14 cellular contexts compared by ENCODE assay signal in genomic region chr10:13614530-13615332, GRCh38. TPM values are rescaled to one million over a fixed set of nuclear protein-coding genes. Genes with fewer than 3 reads are reported as not detected.
DNase-seq lines count a peak whose midpoint lies in the region; ATAC-seq and TF ChIP-seq lines count a peak whose summit lies in the region.
"Had no signal": no experiment of that assay in that cellular context is flagged by ENCODE, and none has a peak within 500 bp of the region (broad histone marks: within the 10 kb centered on the region; RNA-seq: fewer than 3 reads in every experiment).

No MANE protein-coding gene starts in this region.

- H3K4me3 Mint-ChIP-seq in CD4-positive, alpha-beta memory T cell: no peak overlapping the region
- H3K4me3 Mint-ChIP-seq: activated CD8-positive, alpha-beta memory T cell treated with anti-CD3 and anti-CD28 coated beads, Interleukin-2, amount 10 ng/mL, durations not matched to agents 7 days and 5 days; naive B cell had no signal

- no peaks in the 10 kb centered on the region for H3K79me2 ChIP-seq in fibroblast of lung (ENCODE audit: control insufficient read depth, insufficient read depth, low read length)

- H2AFZ ChIP-seq in fibroblast of lung (ENCODE audit: low read length) (no peak overlapping the region), neuronal stem cell (ENCODE audit: low read length) (no peak overlapping the region)

- H3K18ac ChIP-seq in neuronal stem cell (ENCODE audit: low read length): no peak overlapping the region

- peaks cover 75 to 89% of the 10 kb centered on the region in 2 donors for H3K36me3 Mint-ChIP-seq in CD4-positive, alpha-beta memory T cell

- CTCF ChIA-PET in CD4-positive, alpha-beta memory T cell (lab: Charles Lee; ENCODE audit: partially characterized antibody): interaction anchor here (0.7 kb wide), 1 partner anchor 764 kb away, joined by 4 read pairs; no protein-coding TSS in a partner anchor

- TF ChIP-seq CTCF in fibroblast of lung (conservative IDR thresholded peaks at IDR 0.05 in 1 of 2, IDR thresholded peaks at IDR 0.05 in 1 of 2; ENCODE audit: low read depth in 1 of 2, low read length in 2 of 2): peak in 1 of 2 donors; percentile 20

- H3K9ac ChIP-seq in fibroblast of lung (ENCODE audit: insufficient read depth, low read length) (no peak overlapping the region), neuronal stem cell (ENCODE audit: low read depth, low read length, poor library complexity) (no peak overlapping the region)

- intact Hi-C loops in CD4-positive, alpha-beta memory T cell (cut with micrococcal nuclease): no loop called here

- H3K79me1 ChIP-seq in neuronal stem cell (ENCODE audit: low read depth, low read length): no peaks in the 10 kb centered on the region

- H3K9me3 Mint-ChIP-seq in CD4-positive, alpha-beta memory T cell: no peaks in the 10 kb centered on the region
- H3K9me3 Mint-ChIP-seq: naive B cell had no signal

- no peak overlapping the region for H4K8ac ChIP-seq in neuronal stem cell (ENCODE audit: low read depth, low read length)

- no peak overlapping the region for H2BK120ac ChIP-seq in neuronal stem cell (ENCODE audit: low read depth, low read length)

- H3K36me3 ChIP-seq in fibroblast of lung (ENCODE audit: control insufficient read depth, insufficient read depth, low read length) (peaks cover 4% of the 10 kb centered on the region), neuronal stem cell (replicated peaks in 1 of 2; ENCODE audit: control insufficient read depth in 2 of 2, insufficient read depth in 2 of 2, low read length in 2 of 2) (peaks cover 2 to 61% of the 10 kb centered on the region in 2 donors)
- H3K36me3 ChIP-seq in CD4-positive, alpha-beta memory T cell (ENCODE audit: insufficient read depth, low read length): peaks cover 62% of the 10 kb centered on the region

- no peak overlapping the region for H3K4ac ChIP-seq in neuronal stem cell (ENCODE audit: low read length)

- H3K4me1 Mint-ChIP-seq in CD4-positive, alpha-beta memory T cell: peaks cover 0 to 3% (median 0%) of the 10 kb centered on the region in 4 donors
- H3K4me1 Mint-ChIP-seq: activated CD8-positive, alpha-beta memory T cell treated with anti-CD3 and anti-CD28 coated beads, Interleukin-2, amount 10 ng/mL, durations not matched to agents 7 days and 5 days; naive B cell had no signal

- POLR2A ChIA-PET in CD4-positive, alpha-beta memory T cell (lab: Charles Lee; ENCODE audit: partially characterized antibody): no interaction called here

- ATAC-seq in HG03439 (IDR thresholded peaks at IDR 0.05; ENCODE audit: unreplicated experiment): no peak
- ATAC-seq: activated CD8-positive, alpha-beta memory T cell treated with anti-CD3 and anti-CD28 coated beads, Interleukin-2, amount 10 ng/mL, durations not matched to agents 7 days and 5 days had no signal

- peaks cover 11% of the 10 kb centered on the region for H3K4me1 ChIP-seq in fibroblast of lung (ENCODE audit: control insufficient read depth, extremely low read depth, insufficient read depth, low read length)
- peaks cover 10 to 16% of the 10 kb centered on the region in 2 donors for H3K4me1 ChIP-seq in neuronal stem cell (ENCODE audit: control insufficient read depth in 2 of 2, insufficient read depth in 1 of 2, low read depth in 1 of 2, low read length in 2 of 2)
- no peaks in the 10 kb centered on the region for H3K4me1 ChIP-seq in CD4-positive, alpha-beta memory T cell (ENCODE audit: insufficient read depth, low read length)
- H3K4me1 ChIP-seq: breast epithelium, upper lobe of left lung had no signal

- no CpG with 5 or more reads among the region's 8 CpGs for WGBS in neuronal stem cell (ENCODE audit: extremely low coverage in 2 of 2, insufficient read length in 2 of 2, insufficient replicate concordance in 1 of 2), 2 donors

- no peak overlapping the region for H2BK5ac ChIP-seq in neuronal stem cell (ENCODE audit: low read length)

- peak overlapping the region; percentile 70 for H3K27ac ChIP-seq in fibroblast of lung (ENCODE audit: insufficient read depth, low read length)
- peak overlapping the region; percentile 21 for H3K27ac ChIP-seq in neuronal stem cell (replicated peaks; ENCODE audit: low read length)
- H3K27ac ChIP-seq in CD4-positive, alpha-beta memory T cell (ENCODE audit: low read depth, low read length): no peak overlapping the region
- H3K27ac ChIP-seq: breast epithelium, upper lobe of left lung had no signal

- peak; percentile 88 for DNase-seq in ELR (ENCODE audit: low read depth)
- DNase-seq in SK-N-DZ (ENCODE audit: low spot score): peak; percentile 20
- peak; percentile 61 to 90 for DNase-seq in fibroblast of lung (ENCODE audit: low read depth in 2 of 2)
- no peak for DNase-seq in neuronal stem cell (ENCODE audit: low spot score)
- DNase-seq in NCI-H345 (lab: John Stamatoyannopoulos, UW): no peak
- DNase-seq in NCI-H1092 (lab: John Stamatoyannopoulos, UW): no peak
- no peak for DNase-seq in CD4-positive, alpha-beta memory T cell
- DNase-seq: activated CD8-positive, alpha-beta memory T cell treated with anti-CD3 and anti-CD28 coated beads, Interleukin-2, amount 10 ng/mL, durations not matched to agents 7 days and 5 days; naive B cell; NCI-H2081; stimulated activated CD4-positive, alpha-beta T cell treated with anti-CD3 and anti-CD28 coated beads, Interleukin-4, amount 100 ng/mL, for 24 hours; upper lobe of left lung had no signal

- no peak overlapping the region for H2BK15ac ChIP-seq in neuronal stem cell (ENCODE audit: low read length)

- no peak overlapping the region for H3K23ac ChIP-seq in neuronal stem cell (ENCODE audit: low read depth, low read length, poor library complexity)

- H3K27ac Mint-ChIP-seq in CD4-positive, alpha-beta memory T cell: peak overlapping the region in 1 of 7 donors; percentile 65
- H3K27ac Mint-ChIP-seq: activated CD8-positive, alpha-beta memory T cell treated with anti-CD3 and anti-CD28 coated beads, Interleukin-2, amount 10 ng/mL, durations not matched to agents 7 days and 5 days had no signal

- no peak overlapping the region for H2BK12ac ChIP-seq in neuronal stem cell (ENCODE audit: low read length)

- H3K27me3 ChIP-seq in fibroblast of lung (ENCODE audit: control insufficient read depth, insufficient read depth, low read length) (no peaks in the 10 kb centered on the region), neuronal stem cell (ENCODE audit: control insufficient read depth in 3 of 3, insufficient read depth in 3 of 3, low read depth in 1 of 3, low read length in 3 of 3) (no peaks in the 10 kb centered on the region)
- no peaks in the 10 kb centered on the region for H3K27me3 ChIP-seq in CD4-positive, alpha-beta memory T cell (ENCODE audit: insufficient read depth, low read length)
- H3K27me3 ChIP-seq: breast epithelium, upper lobe of left lung had no signal

- H3K27me3 Mint-ChIP-seq in CD4-positive, alpha-beta memory T cell: no peaks in the 10 kb centered on the region
- H3K27me3 Mint-ChIP-seq: activated CD8-positive, alpha-beta memory T cell treated with anti-CD3 and anti-CD28 coated beads, Interleukin-2, amount 10 ng/mL, durations not matched to agents 7 days and 5 days; naive B cell had no signal

- H3K4me2 ChIP-seq in fibroblast of lung (ENCODE audit: extremely low read depth, insufficient read depth, low read length) (no peak overlapping the region), neuronal stem cell (ENCODE audit: insufficient read depth, low read length, poor library complexity, severe bottlenecking) (no peak overlapping the region)

- no peaks in the 10 kb centered on the region for H4K20me1 ChIP-seq in fibroblast of lung (ENCODE audit: control insufficient read depth, extremely low read depth, insufficient read depth, low read length)

- no peaks in the 10 kb centered on the region for H3K9me3 ChIP-seq in fibroblast of lung (ENCODE audit: control insufficient read depth, insufficient read depth, low read depth, low read length)
- no peaks in the 10 kb centered on the region for H3K9me3 ChIP-seq in neuronal stem cell (replicated peaks in 1 of 2; ENCODE audit: control insufficient read depth in 2 of 2, insufficient read depth in 1 of 2, low read depth in 1 of 2, low read length in 2 of 2)
- no peaks in the 10 kb centered on the region for H3K9me3 ChIP-seq in CD4-positive, alpha-beta memory T cell (ENCODE audit: control insufficient read depth in 1 of 2, low read length in 2 of 2)
- H3K9me3 ChIP-seq: breast epithelium, upper lobe of left lung had no signal

- H3K4me3 ChIP-seq in fibroblast of lung (replicated peaks in 1 of 4; ENCODE audit: control extremely low read depth in 1 of 4, insufficient read depth in 1 of 4, low read depth in 3 of 4, low read length in 4 of 4) (no peak overlapping the region), neuronal stem cell (ENCODE audit: low read length in 2 of 2) (no peak overlapping the region)
- no peak overlapping the region for H3K4me3 ChIP-seq in CD4-positive, alpha-beta memory T cell (ENCODE audit: low read length in 2 of 2)
- H3K4me3 ChIP-seq: breast epithelium, upper lobe of left lung had no signal

- no peak overlapping the region for H3K14ac ChIP-seq in neuronal stem cell (ENCODE audit: low read length)

- H2AK5ac ChIP-seq in neuronal stem cell (ENCODE audit: low read depth, low read length): no peak overlapping the region

- H4K91ac ChIP-seq in neuronal stem cell (ENCODE audit: low read depth, low read length, poor library complexity): no peak overlapping the region

RNA-seq across cellular contexts. Expression of gene PRPF18, which starts 28.0 kb away (rescaled TPM):
- 24.4 and 25.3 TPM in 2 replicates for polyA plus RNA-seq in SK-N-DZ (2014; cell fraction: cytosol; rRNA removed)
- polyA plus RNA-seq in SK-N-DZ (2014; cell fraction: nucleus; rRNA removed): 15.9 and 16.6 TPM in 2 replicates
- 30.1 and 36.5 TPM in 2 replicates for total RNA-seq in fibroblast of lung
- 28.6 and 28.8 TPM in 2 replicates for polyA plus RNA-seq in fibroblast of lung
- 18.5 and 20.1 TPM in 2 replicates for polyA plus RNA-seq in fibroblast of lung (2012)
- polyA minus RNA-seq in fibroblast of lung (ENCODE audit: low replicate concordance): not detected in 2 replicates
- 12.2 TPM for polyA plus RNA-seq in neuronal stem cell (2013, experiment 1 of 2)
- 11.8 TPM for polyA plus RNA-seq in neuronal stem cell (2013, experiment 2 of 2)
- 10 to 100 TPM; 30.3 TPM for total RNA-seq in CD4-positive, alpha-beta memory T cell
- polyA plus RNA-seq in CD4-positive, alpha-beta memory T cell: 10 to 100 TPM; 42.8 to 63.7 TPM

Comparison
In these comparisons a context has a peak if more than half of its experiments do, and no peak if none do; other contexts are left out.
1. DNase-seq: peak in ELR (single experiment), SK-N-DZ (single experiment) and fibroblast of lung (2 of 2); none in neuronal stem cell (single experiment), NCI-H345 (single experiment), NCI-H1092 (single experiment) and CD4-positive, alpha-beta memory T cell (0 of 5).